ENCODE assay signal across 8 cellular contexts in the genomic region with DNA sequence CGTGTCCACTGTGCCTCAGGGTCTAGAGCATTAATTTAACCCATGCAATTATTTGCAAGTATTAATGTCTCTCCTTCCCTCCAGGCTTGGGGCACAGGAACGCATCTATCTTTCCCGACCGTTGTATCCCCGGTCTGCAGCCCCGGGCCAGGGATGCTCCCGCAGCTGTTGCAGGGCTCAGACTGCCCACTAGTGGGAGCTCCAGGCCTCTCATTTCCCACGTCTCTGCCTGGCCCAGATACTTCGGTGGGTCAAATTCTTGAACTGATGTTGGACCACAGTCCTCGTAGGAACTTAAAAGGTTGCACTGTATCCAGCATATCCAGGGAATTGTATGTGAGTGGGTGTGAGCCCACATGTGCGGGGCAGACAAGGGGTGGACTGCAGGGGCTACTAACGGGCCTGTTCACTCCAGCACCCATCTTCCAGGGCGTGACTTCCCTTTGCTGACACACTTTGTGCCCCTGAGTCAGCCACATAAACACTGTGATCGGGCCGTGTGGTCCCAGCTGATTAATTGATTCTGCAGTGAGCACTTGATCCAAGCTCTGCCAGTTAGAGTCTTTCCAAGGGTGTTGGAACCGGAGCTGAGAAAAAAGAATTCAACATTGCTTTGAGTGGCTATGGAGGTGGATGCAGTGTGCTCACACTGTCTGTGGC.
DNase-seq lines count a peak whose midpoint lies in the region; ATAC-seq and TF ChIP-seq lines count a peak whose summit lies in the region.

No MANE protein-coding gene starts in this region.

- H3K27ac ChIP-seq in heart left ventricle (no peak overlapping the region), right atrium auricular region (no peak overlapping the region), lower lobe of right lung (no peak overlapping the region), upper lobe of left lung (no peak overlapping the region)

- TF ChIP-seq CTCF in heart left ventricle (IDR thresholded peaks at IDR 0.05) (peak; percentile 26 to 60 (median 50)), right atrium auricular region (IDR thresholded peaks at IDR 0.05) (peak in 1 of 2 donors; percentile 60), lower lobe of right lung (IDR thresholded peaks at IDR 0.05) (peak; percentile 78), upper lobe of left lung (IDR thresholded peaks at IDR 0.05) (peak; percentile 40 to 72 (median 60))

- peak in 1 of 4 donors; percentile 36 for ATAC-seq in heart left ventricle
- peak; percentile 58 to 73 for ATAC-seq in activated naive CD4-positive, alpha-beta T cell treated with anti-CD3 and anti-CD28 coated beads, Interleukin-2, amount 50 U/mL, for 72 hours
- ATAC-seq in lower lobe of right lung = peak; percentile 54 to 75
- peak; percentile 40 to 47 for ATAC-seq in upper lobe of left lung (ENCODE audit: low FRiP score in 2 of 2)

- H3K4me1 ChIP-seq in heart left ventricle = no peaks in the 10 kb centered on the region
- no peaks in the 10 kb centered on the region for H3K4me1 ChIP-seq in right atrium auricular region
- H3K4me1 ChIP-seq in lower lobe of right lung = no peaks in the 10 kb centered on the region
- no peaks in the 10 kb centered on the region for H3K4me1 ChIP-seq in upper lobe of left lung

- H3K9me3 ChIP-seq in heart left ventricle (no peaks in the 10 kb centered on the region), right atrium auricular region (no peaks in the 10 kb centered on the region), lower lobe of right lung (no peaks in the 10 kb centered on the region), upper lobe of left lung (no peaks in the 10 kb centered on the region)

- TF ChIP-seq EP300 in upper lobe of left lung (IDR thresholded peaks at IDR 0.05) = no peak

- H3K4me3 ChIP-seq in heart left ventricle (no peak overlapping the region), right atrium auricular region (no peak overlapping the region), lower lobe of right lung (no peak overlapping the region), upper lobe of left lung (no peak overlapping the region)

- TF ChIP-seq POLR2A in heart left ventricle (IDR thresholded peaks at IDR 0.05) = no peak
- no peak for TF ChIP-seq POLR2A in upper lobe of left lung (IDR thresholded peaks at IDR 0.05)

- peaks cover 0 to 5% of the 10 kb centered on the region in 2 donors for H3K9me3 Mint-ChIP-seq in activated naive CD4-positive, alpha-beta T cell treated with anti-CD3 and anti-CD28 coated beads, Interleukin-2, amount 50 U/mL, for 72 hours

- H3K36me3 ChIP-seq in heart left ventricle = no peaks in the 10 kb centered on the region
- no peaks in the 10 kb centered on the region for H3K36me3 ChIP-seq in right atrium auricular region
- H3K36me3 ChIP-seq in lower lobe of right lung = no peaks in the 10 kb centered on the region
- H3K36me3 ChIP-seq in upper lobe of left lung = no peaks in the 10 kb centered on the region

- H3K36me3 Mint-ChIP-seq in activated naive CD4-positive, alpha-beta T cell treated with anti-CD3 and anti-CD28 coated beads, Interleukin-2, amount 50 U/mL, for 72 hours = no peaks in the 10 kb centered on the region

- WGBS in heart left ventricle, 4 donors = 62 to 77% (median 74%) methylated on average over 15 to 16 of the region's 16 CpGs
- 75 to 77% methylated on average over 16 of the region's 16 CpGs for WGBS in upper lobe of left lung, 2 donors

- DNase-seq in heart left ventricle = no peak
- no peak for DNase-seq in right atrium auricular region (ENCODE audit: low spot score)
- DNase-seq in RPMI7951 (ENCODE audit: low read depth) = peak; percentile 9
- DNase-seq in activated naive CD4-positive, alpha-beta T cell treated with anti-CD3 and anti-CD28 coated beads, Interleukin-2, amount 50 U/mL, for 72 hours (ENCODE audit: low spot score in 2 of 2) = peak; percentile 54 to 70
- no peak for DNase-seq in lower lobe of right lung
- DNase-seq in upper lobe of left lung = peak in 1 of 2 donors; percentile 56
- DNase-seq in midbrain (lab: John Stamatoyannopoulos, UW) = no peak
- no peak for DNase-seq in EL

- intact Hi-C loops in heart left ventricle (cut with DNase I) = no loop called here
- intact Hi-C loops in lower lobe of right lung (cut with DNase I) = no loop called here

- no peak overlapping the region for H3K27ac Mint-ChIP-seq in activated naive CD4-positive, alpha-beta T cell treated with anti-CD3 and anti-CD28 coated beads, Interleukin-2, amount 50 U/mL, for 72 hours

- no peaks in the 10 kb centered on the region for H3K27me3 ChIP-seq in heart left ventricle
- no peaks in the 10 kb centered on the region for H3K27me3 ChIP-seq in right atrium auricular region
- peaks cover 6% of the 10 kb centered on the region for H3K27me3 ChIP-seq in lower lobe of right lung (ENCODE audit: low read depth)
- H3K27me3 ChIP-seq in upper lobe of left lung = no peaks in the 10 kb centered on the region

Comparison
In these comparisons a context has a peak if more than half of its experiments do, and no peak if none do; other contexts are left out.
1. DNase-seq: peak in RPMI7951 (single experiment) and activated naive CD4-positive, alpha-beta T cell treated with anti-CD3 and anti-CD28 coated beads, Interleukin-2, amount 50 U/mL, for 72 hours (2 of 2); none in heart left ventricle (0 of 5), right atrium auricular region (single experiment), lower lobe of right lung (single experiment), midbrain (single experiment) and EL (single experiment).